7 cellular contexts compared by ENCODE assay signal in genomic region chr11:109750964-109751363, GRCh38.
"Had no signal": no experiment of that assay in that cellular context is flagged by ENCODE, and none has a peak within 500 bp of the region (broad histone marks: within the 10 kb centered on the region; RNA-seq: fewer than 3 reads in every experiment).

No MANE protein-coding gene starts in this region.

- DNase-seq: GM23248, GOT3, H7, HFFc6, KG1 had no signal

- H3K27ac ChIP-seq: GM23248, HL-60 had no signal

- H3K9me3 ChIP-seq: HAP-1 had no signal

- H3K9ac ChIP-seq: GM23248 had no signal

- H3K4me1 ChIP-seq: HAP-1 had no signal

- H3K4me3 ChIP-seq: GM23248, HAP-1 had no signal

- H3K36me3 ChIP-seq: HAP-1 had no signal
